17 cellular contexts compared by ENCODE assay signal in genomic region chr12:107144990-107145389, GRCh38. TPM values are rescaled to one million over a fixed set of nuclear protein-coding genes. Genes with fewer than 3 reads are reported as not detected.
DNase-seq lines count a peak whose midpoint lies in the region; ATAC-seq lines count a peak whose summit lies in the region.
"Had no signal": no experiment of that assay in that cellular context is flagged by ENCODE, and none has a peak within 500 bp of the region (broad histone marks: within the 10 kb centered on the region; RNA-seq: fewer than 3 reads in every experiment).

No MANE protein-coding gene starts in this region.

- H3K36me3 Mint-ChIP-seq in activated CD8-positive, alpha-beta T cell treated with anti-CD3 and anti-CD28 coated beads, Interleukin-2, amount 10 ng/mL, durations not matched to agents 7 days and 5 days (ENCODE audit: low read depth), result no peaks in the 10 kb centered on the region

- CTCF ChIA-PET in activated CD8-positive, alpha-beta T cell treated with anti-CD3 and anti-CD28 coated beads, Interleukin-2, amount 10 ng/mL, durations not matched to agents 7 days and 5 days (lab: Charles Lee), result interaction anchor here (1.3 to 5.9 kb wide), 3 partner anchors 14 to 89 kb away, joined by 3 to 33 read pairs (median 4); no protein-coding TSS in a partner anchor

- no peak overlapping the region for H3K27ac Mint-ChIP-seq in activated CD8-positive, alpha-beta T cell treated with anti-CD3 and anti-CD28 coated beads, Interleukin-2, amount 10 ng/mL, durations not matched to agents 7 days and 5 days
- H3K27ac Mint-ChIP-seq: H9, T-helper 17 cell had no signal

- no peaks in the 10 kb centered on the region for H3K9me3 Mint-ChIP-seq in activated CD8-positive, alpha-beta T cell treated with anti-CD3 and anti-CD28 coated beads, Interleukin-2, amount 10 ng/mL, durations not matched to agents 7 days and 5 days (ENCODE audit: insufficient read depth)
- H3K9me3 Mint-ChIP-seq: H9 had no signal

- H3K4me3 Mint-ChIP-seq in activated CD8-positive, alpha-beta T cell treated with anti-CD3 and anti-CD28 coated beads, Interleukin-2, amount 10 ng/mL, durations not matched to agents 7 days and 5 days, result no peak overlapping the region
- H3K4me3 Mint-ChIP-seq: H9, T-helper 17 cell had no signal

- POLR2A ChIA-PET in activated CD8-positive, alpha-beta T cell treated with anti-CD3 and anti-CD28 coated beads, Interleukin-2, amount 10 ng/mL, durations not matched to agents 7 days and 5 days (lab: Charles Lee), result no interaction called here

- no peak for ATAC-seq in activated CD8-positive, alpha-beta T cell treated with anti-CD3 and anti-CD28 coated beads, Interleukin-2, amount 10 ng/mL, durations not matched to agents 7 days and 5 days
- no peak for ATAC-seq in HG02938 (IDR thresholded peaks at IDR 0.05; ENCODE audit: unreplicated experiment)
- ATAC-seq: HepG2, T-helper 17 cell had no signal

- H3K27me3 Mint-ChIP-seq in activated CD8-positive, alpha-beta T cell treated with anti-CD3 and anti-CD28 coated beads, Interleukin-2, amount 10 ng/mL, durations not matched to agents 7 days and 5 days (ENCODE audit: low read depth), result peaks cover 8% of the 10 kb centered on the region
- H3K27me3 Mint-ChIP-seq: T-helper 17 cell had no signal

- H3K4me1 Mint-ChIP-seq in activated CD8-positive, alpha-beta T cell treated with anti-CD3 and anti-CD28 coated beads, Interleukin-2, amount 10 ng/mL, durations not matched to agents 7 days and 5 days (ENCODE audit: low read depth), result no peaks in the 10 kb centered on the region
- H3K4me1 Mint-ChIP-seq: T-helper 17 cell had no signal

- DNase-seq in EL (peak; percentile 4), NCI-H226 (peak; percentile 56), amniotic epithelial cell (ENCODE audit: low read depth) (peak; percentile 83), iris pigment epithelial cell (ENCODE audit: low read depth) (peak; percentile 56), NK-92 (lab: John Stamatoyannopoulos, UW; ENCODE audit: unreplicated experiment) (no peak), RKO (ENCODE audit: low spot score) (no peak)
- no peak for DNase-seq in activated CD8-positive, alpha-beta T cell treated with anti-CD3 and anti-CD28 coated beads, Interleukin-2, amount 10 ng/mL, durations not matched to agents 7 days and 5 days
- DNase-seq: COR-L47, DMS153, H9, NCI-H1048, NCI-H146, NCI-H748 treated with DMSO at 0.1 percent for 48 hours, Peyer's patch, T-helper 17 cell had no signal

RNA-seq across cellular contexts. Expression of gene CRY1, which starts 51.6 kb away (rescaled TPM):
- total RNA-seq in activated CD8-positive, alpha-beta T cell treated with anti-CD3 and anti-CD28 coated beads, Interleukin-2, amount 10 ng/mL, durations not matched to agents 7 days and 5 days, result 10 to 100 TPM; 13.5 to 15.7 TPM

Comparison
In these comparisons a context has a peak if more than half of its experiments do, and no peak if none do; other contexts are left out.
1. DNase-seq: peak in EL (single experiment), NCI-H226 (single experiment), amniotic epithelial cell (single experiment) and iris pigment epithelial cell (single experiment); none in activated CD8-positive, alpha-beta T cell treated with anti-CD3 and anti-CD28 coated beads, Interleukin-2, amount 10 ng/mL, durations not matched to agents 7 days and 5 days (single experiment), NK-92 (single experiment) and RKO (single experiment).